ENCODE assay signal across 13 cellular contexts in genomic region chr15:66679657-66680108, GRCh38. TPM values are rescaled to one million over a fixed set of nuclear protein-coding genes. Genes with fewer than 3 reads are reported as not detected.
DNase-seq lines count a peak whose midpoint lies in the region; ATAC-seq and TF ChIP-seq lines count a peak whose summit lies in the region.
"Had no signal": no experiment of that assay in that cellular context is flagged by ENCODE, and none has a peak within 500 bp of the region (broad histone marks: within the 10 kb centered on the region; RNA-seq: fewer than 3 reads in every experiment).

No MANE protein-coding gene starts in this region.

- peaks cover 21% of the 10 kb centered on the region for H3K9me3 Mint-ChIP-seq in nephron
- peaks cover 0 to 10% of the 10 kb centered on the region in 2 donors for H3K9me3 Mint-ChIP-seq in stimulated activated naive B cell treated with anti-CD40 and anti-IgM and Interleukin-4, amounts not matched to agents 10 μg/mL and 1 μg/mL and 100 μg/mL, for 72 hours

- no peaks in the 10 kb centered on the region for H3K4me1 ChIP-seq in foreskin keratinocyte

- H3K27me3 ChIP-seq in foreskin keratinocyte = no peaks in the 10 kb centered on the region

- H3K27ac Mint-ChIP-seq in nephron = peak overlapping the region; percentile 90 to 98 (median 96)
- H3K27ac Mint-ChIP-seq in stimulated activated naive B cell treated with anti-CD40 and anti-IgM and Interleukin-4, amounts not matched to agents 10 μg/mL and 1 μg/mL and 100 μg/mL, for 72 hours = no peak overlapping the region

- no peak overlapping the region for H3K4me3 Mint-ChIP-seq in nephron
- H3K4me3 Mint-ChIP-seq in stimulated activated naive B cell treated with anti-CD40 and anti-IgM and Interleukin-4, amounts not matched to agents 10 μg/mL and 1 μg/mL and 100 μg/mL, for 72 hours = no peak overlapping the region
- H3K4me3 Mint-ChIP-seq: brain had no signal

- no peak overlapping the region for H3K27ac ChIP-seq in foreskin keratinocyte

- H3K27me3 Mint-ChIP-seq in nephron (ENCODE audit: low read depth) = peaks cover 4% of the 10 kb centered on the region
- no peaks in the 10 kb centered on the region for H3K27me3 Mint-ChIP-seq in stimulated activated naive B cell treated with anti-CD40 and anti-IgM and Interleukin-4, amounts not matched to agents 10 μg/mL and 1 μg/mL and 100 μg/mL, for 72 hours

- peaks cover 11% of the 10 kb centered on the region for H3K36me3 Mint-ChIP-seq in nephron (ENCODE audit: low read depth)
- H3K36me3 Mint-ChIP-seq in stimulated activated naive B cell treated with anti-CD40 and anti-IgM and Interleukin-4, amounts not matched to agents 10 μg/mL and 1 μg/mL and 100 μg/mL, for 72 hours = peaks cover 6 to 7% of the 10 kb centered on the region in 2 donors

- H3K4me1 Mint-ChIP-seq in nephron = peaks cover 36% of the 10 kb centered on the region
- peaks cover 16 to 21% of the 10 kb centered on the region in 2 donors for H3K4me1 Mint-ChIP-seq in stimulated activated naive B cell treated with anti-CD40 and anti-IgM and Interleukin-4, amounts not matched to agents 10 μg/mL and 1 μg/mL and 100 μg/mL, for 72 hours

- DNase-seq in D341Med (ENCODE audit: low spot score) = peak; percentile 87
- DNase-seq in SK-N-DZ (ENCODE audit: low spot score) = peak; percentile 89
- peak; percentile 80 for DNase-seq in cardiac septum (ENCODE audit: low spot score)
- DNase-seq in foreskin keratinocyte = no peak
- DNase-seq in dermis blood vessel endothelial cell = no peak
- DNase-seq in NCI-H446 (lab: John Stamatoyannopoulos, UW) = no peak
- DNase-seq in stimulated activated naive B cell treated with anti-CD40 and anti-IgM and Interleukin-4, amounts not matched to agents 10 μg/mL and 1 μg/mL and 100 μg/mL, for 72 hours = no peak
- DNase-seq: activated CD4-positive, alpha-beta T cell treated with anti-CD3 and anti-CD28 coated beads for 48 hours; DMS79 treated with DMSO at 0.1 percent for 48 hours; NCI-H1048; NCI-H69 had no signal

- TF ChIP-seq CTCF in nephron (IDR thresholded peaks at IDR 0.05; ENCODE audit: unreplicated experiment in 3 of 3) (no peak), foreskin keratinocyte (conservative IDR thresholded peaks at IDR 0.05) (no peak)

- ATAC-seq in foreskin keratinocyte = no peak
- no peak for ATAC-seq in stimulated activated naive B cell treated with anti-CD40 and anti-IgM and Interleukin-4, amounts not matched to agents 10 μg/mL and 1 μg/mL and 100 μg/mL, for 72 hours (replicated peaks)

- intact Hi-C loops in cardiac septum (cut with DNase I) = no loop called here

RNA-seq across cellular contexts. Expression of gene SMAD6, which starts 22.4 kb away (rescaled TPM):
- polyA plus RNA-seq in SK-N-DZ (2014; cell fraction: cytosol; rRNA removed) = 16.9 and 19.4 TPM in 2 replicates
- 21.3 and 35.1 TPM in 2 replicates for polyA plus RNA-seq in SK-N-DZ (2014; cell fraction: nucleus; rRNA removed)
- total RNA-seq in cardiac septum = 50.2 TPM
- 0.10 TPM in 1 of 2 replicates, not detected in the other for total RNA-seq in foreskin keratinocyte
- polyA plus RNA-seq in foreskin keratinocyte = 0.02 and 0.03 TPM in 2 replicates
- 10.1 and 11.9 TPM in 2 replicates for total RNA-seq in dermis blood vessel endothelial cell

Comparison
In these comparisons a context has a peak if more than half of its experiments do, and no peak if none do; other contexts are left out.
1. DNase-seq: peak in D341Med (single experiment), SK-N-DZ (single experiment) and cardiac septum (single experiment); none in foreskin keratinocyte (0 of 2), dermis blood vessel endothelial cell (single experiment), NCI-H446 (0 of 2) and stimulated activated naive B cell treated with anti-CD40 and anti-IgM and Interleukin-4, amounts not matched to agents 10 μg/mL and 1 μg/mL and 100 μg/mL, for 72 hours (single experiment).
2. RNA of gene SMAD6, which starts 22.4 kb away (total RNA-seq): 50.2 TPM in cardiac septum (single experiment) and 10.1 to 11.9 TPM in dermis blood vessel endothelial cell; 0.10 TPM in foreskin keratinocyte; every median in the first group is over 10 times any median in the second.